16 cellular contexts compared by ENCODE assay signal in the genomic region with DNA sequence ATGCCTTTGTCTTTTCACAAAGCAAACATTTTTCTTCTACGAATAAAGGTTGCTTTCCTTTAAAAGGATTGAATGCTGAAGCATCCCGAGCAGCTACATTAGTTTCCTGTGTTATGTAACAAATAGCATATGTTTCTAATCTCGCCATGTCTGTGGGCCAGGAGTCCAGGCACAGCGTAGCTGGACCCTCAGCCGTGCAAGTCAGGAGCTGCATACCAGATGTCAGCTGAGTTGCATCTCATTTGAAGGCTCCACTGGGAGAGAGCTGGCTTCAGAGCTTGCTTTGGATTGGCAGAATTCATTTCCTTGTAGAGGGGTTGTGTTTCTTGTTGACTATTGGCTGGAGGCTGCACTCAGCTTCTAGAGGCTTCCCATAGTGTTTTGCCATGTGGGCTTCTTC. TPM values are rescaled to one million over a fixed set of nuclear protein-coding genes. Genes with fewer than 3 reads are reported as not detected.
DNase-seq lines count a peak whose midpoint lies in the region; ATAC-seq and TF ChIP-seq lines count a peak whose summit lies in the region.
"Had no signal": no experiment of that assay in that cellular context is flagged by ENCODE, and none has a peak within 500 bp of the region (broad histone marks: within the 10 kb centered on the region; RNA-seq: fewer than 3 reads in every experiment).

No MANE protein-coding gene starts in this region.

- intact Hi-C loops in vagina (cut with DNase I), result no loop called here

- H2AFZ ChIP-seq in SK-N-SH (ENCODE audit: low read depth) (no peak overlapping the region), osteoblast (ENCODE audit: low read length) (peak overlapping the region; percentile 82)

- no peak for TF ChIP-seq EP300 in SK-N-SH (IDR thresholded peaks at IDR 0.05; ENCODE audit: borderline replicate concordance in 1 of 2, low read depth in 1 of 2, low read length in 1 of 2)

- H3K27ac ChIP-seq in SK-N-SH (ENCODE audit: low read depth in 2 of 2, low read length in 1 of 2), result peak overlapping the region; percentile 37 to 78; a peak in 3 of 4 replicates
- no peak overlapping the region for H3K27ac ChIP-seq in osteoblast (ENCODE audit: low read depth, low read length)
- H3K27ac ChIP-seq in vagina, result no peak overlapping the region
- H3K27ac ChIP-seq: C4-2B had no signal

- H3K4me2 ChIP-seq in SK-N-SH, result no peak overlapping the region
- no peak overlapping the region for H3K4me2 ChIP-seq in osteoblast (ENCODE audit: insufficient read depth, low read length)

- H3K27me3 ChIP-seq in BJ (ENCODE audit: control insufficient read depth, insufficient read depth, low read length), result no peaks in the 10 kb centered on the region
- no peaks in the 10 kb centered on the region for H3K27me3 ChIP-seq in SK-N-SH (ENCODE audit: insufficient read depth)
- no peaks in the 10 kb centered on the region for H3K27me3 ChIP-seq in osteoblast (ENCODE audit: insufficient read depth, low read length)
- no peaks in the 10 kb centered on the region for H3K27me3 ChIP-seq in vagina
- H3K27me3 ChIP-seq: MG63 had no signal

- ATAC-seq in GM21723 (IDR thresholded peaks at IDR 0.05; ENCODE audit: unreplicated experiment), result no peak

- TF ChIP-seq POLR2A in vagina (IDR thresholded peaks at IDR 0.05), result no peak

- H3F3A ChIP-seq in SK-N-SH (replicated peaks; ENCODE audit: insufficient read depth), result no peaks in the 10 kb centered on the region

- no peak overlapping the region for H3K9ac ChIP-seq in SK-N-SH

- CTCF ChIA-PET in BJ (lab: Yijun Ruan, JAX), result interaction anchor here (0.6 to 1.8 kb wide), 7 partner anchors 12 to 565 kb away, joined by 3 to 8 read pairs (median 4); no protein-coding TSS in a partner anchor
- CTCF ChIA-PET in SK-N-SH (lab: Yijun Ruan, JAX), result interaction anchor here (0.6 to 0.8 kb wide), 2 partner anchors 255 to 400 kb away, joined by 3 read pairs; a partner anchor contains a TSS

- H3K9me2 ChIP-seq in SK-N-SH, result no peaks in the 10 kb centered on the region

- H3K79me2 ChIP-seq in SK-N-SH (ENCODE audit: insufficient read depth) (no peaks in the 10 kb centered on the region), osteoblast (ENCODE audit: insufficient read depth, low read length) (no peaks in the 10 kb centered on the region)

- DNase-seq in BJ (ENCODE audit: low read depth) (peak; percentile 83), SK-N-SH (peak; percentile 76), fibroblast of the aortic adventitia (ENCODE audit: low read depth) (peak; percentile 97), osteoblast (ENCODE audit: insufficient read length, low spot score, missing footprints) (no peak), HT-29 (ENCODE audit: low spot score) (no peak), vagina (ENCODE audit: extremely low spot score in 2 of 2) (no peak)
- no peak for DNase-seq in stimulated activated CD4-positive, alpha-beta T cell treated with anti-CD3 and anti-CD28 coated beads, Interleukin-4, amount 100 ng/mL, for 1 hour
- DNase-seq: amygdala, cortex of kidney, DMS79 treated with DMSO at 0.1 percent for 48 hours, erythroblast, MG63, NCI-H2029, posterior cingulate gyrus had no signal

- H4K20me1 ChIP-seq in SK-N-SH (ENCODE audit: insufficient read depth) (no peaks in the 10 kb centered on the region), osteoblast (ENCODE audit: insufficient read depth, low read length) (no peaks in the 10 kb centered on the region)

- no peak for TF ChIP-seq RAD21 in SK-N-SH (IDR thresholded peaks at IDR 0.05; ENCODE audit: low read length)

- 41% methylated on average over 5 of the region's 5 CpGs for WGBS in SK-N-SH (ENCODE audit: low lambda C conversion rate)

- peaks cover 11% of the 10 kb centered on the region for H3K9me3 ChIP-seq in SK-N-SH
- H3K9me3 ChIP-seq in osteoblast (ENCODE audit: low read depth, low read length), result no peaks in the 10 kb centered on the region
- no peaks in the 10 kb centered on the region for H3K9me3 ChIP-seq in vagina

- POLR2A ChIA-PET in BJ (lab: Charles Lee) (interaction anchor here (0.6 to 1.1 kb wide), 3 partner anchors 17 to 866 kb away, joined by 3 to 7 read pairs (median 4); no protein-coding TSS in a partner anchor), SK-N-SH (lab: Yijun Ruan, JAX) (interaction anchor here (1.5 kb wide), 1 partner anchor 16 kb away, joined by 9 read pairs; a partner anchor contains a TSS)

- H3K36me3 ChIP-seq in BJ (ENCODE audit: control insufficient read depth, insufficient read depth, low read length) (no peaks in the 10 kb centered on the region), SK-N-SH (replicated peaks in 1 of 2; ENCODE audit: control insufficient read depth in 1 of 2, insufficient read depth in 2 of 2, low read length in 1 of 2) (no peaks in the 10 kb centered on the region), osteoblast (ENCODE audit: insufficient read depth, low read length) (no peaks in the 10 kb centered on the region), vagina (no peaks in the 10 kb centered on the region)
- H3K36me3 ChIP-seq: MG63 had no signal

- TF ChIP-seq CTCF in BJ (IDR thresholded peaks at IDR 0.05; ENCODE audit: insufficient read depth, low read depth, low read length) (no peak), SK-N-SH (IDR thresholded peaks at IDR 0.05) (no peak), fibroblast of the aortic adventitia (IDR thresholded peaks at IDR 0.05; ENCODE audit: insufficient read depth, low read length) (no peak), osteoblast (IDR thresholded peaks at IDR 0.05; ENCODE audit: extremely low read depth, low read depth, low read length) (no peak), vagina (IDR thresholded peaks at IDR 0.05) (no peak)

- H3K4me3 ChIP-seq in BJ (ENCODE audit: low read depth, low read length), result no peak overlapping the region
- no peak overlapping the region for H3K4me3 ChIP-seq in SK-N-SH (ENCODE audit: low read depth in 2 of 2, low read length in 1 of 2)
- no peak overlapping the region for H3K4me3 ChIP-seq in fibroblast of the aortic adventitia (ENCODE audit: low read depth, low read length)
- H3K4me3 ChIP-seq in osteoblast (ENCODE audit: insufficient read depth, low read length), result no peak overlapping the region
- no peak overlapping the region for H3K4me3 ChIP-seq in vagina
- H3K4me3 ChIP-seq: MG63 had no signal

- H3K4me1 ChIP-seq in SK-N-SH (ENCODE audit: control insufficient read depth in 1 of 2, insufficient read depth in 2 of 2, low read depth in 1 of 2, low read length in 1 of 2), result peaks cover 4 to 12% of the 10 kb centered on the region in 2 experiments; a peak in 1 of 4 replicates
- H3K4me1 ChIP-seq in osteoblast (ENCODE audit: insufficient read depth, low read length), result peaks cover 9% of the 10 kb centered on the region
- peaks cover 16% of the 10 kb centered on the region for H3K4me1 ChIP-seq in vagina

TF ChIP-seq in SK-N-SH, 30 proteins besides CTCF, POLR2A, EP300 and RAD21:
- TF ChIP-seq, protein P1, sequence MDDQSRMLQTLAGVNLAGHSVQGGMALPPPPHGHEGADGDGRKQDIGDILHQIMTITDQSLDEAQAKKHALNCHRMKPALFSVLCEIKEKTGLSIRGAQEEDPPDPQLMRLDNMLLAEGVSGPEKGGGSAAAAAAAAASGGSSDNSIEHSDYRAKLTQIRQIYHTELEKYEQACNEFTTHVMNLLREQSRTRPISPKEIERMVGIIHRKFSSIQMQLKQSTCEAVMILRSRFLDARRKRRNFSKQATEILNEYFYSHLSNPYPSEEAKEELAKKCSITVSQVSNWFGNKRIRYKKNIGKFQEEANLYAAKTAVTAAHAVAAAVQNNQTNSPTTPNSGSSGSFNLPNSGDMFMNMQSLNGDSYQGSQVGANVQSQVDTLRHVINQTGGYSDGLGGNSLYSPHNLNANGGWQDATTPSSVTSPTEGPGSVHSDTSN (IDR thresholded peaks at IDR 0.05), result 0 out of 2 replicates have a peak, but pooled peaks have one; percentile 30
- TF ChIP-seq POLR2AphosphoS5 (IDR thresholded peaks at IDR 0.05; ENCODE audit: low read depth, low read length), result peak; percentile 56
- TF ChIP-seq, protein P2, sequence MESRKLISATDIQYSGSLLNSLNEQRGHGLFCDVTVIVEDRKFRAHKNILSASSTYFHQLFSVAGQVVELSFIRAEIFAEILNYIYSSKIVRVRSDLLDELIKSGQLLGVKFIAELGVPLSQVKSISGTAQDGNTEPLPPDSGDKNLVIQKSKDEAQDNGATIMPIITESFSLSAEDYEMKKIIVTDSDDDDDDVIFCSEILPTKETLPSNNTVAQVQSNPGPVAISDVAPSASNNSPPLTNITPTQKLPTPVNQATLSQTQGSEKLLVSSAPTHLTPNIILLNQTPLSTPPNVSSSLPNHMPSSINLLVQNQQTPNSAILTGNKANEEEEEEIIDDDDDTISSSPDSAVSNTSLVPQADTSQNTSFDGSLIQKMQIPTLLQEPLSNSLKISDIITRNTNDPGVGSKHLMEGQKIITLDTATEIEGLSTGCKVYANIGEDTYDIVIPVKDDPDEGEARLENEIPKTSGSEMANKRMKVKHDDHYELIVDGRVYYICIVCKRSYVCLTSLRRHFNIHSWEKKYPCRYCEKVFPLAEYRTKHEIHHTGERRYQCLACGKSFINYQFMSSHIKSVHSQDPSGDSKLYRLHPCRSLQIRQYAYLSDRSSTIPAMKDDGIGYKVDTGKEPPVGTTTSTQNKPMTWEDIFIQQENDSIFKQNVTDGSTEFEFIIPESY (IDR thresholded peaks at IDR 0.05; ENCODE audit: borderline replicate concordance, low read depth), result no peak
- no peak for TF ChIP-seq CHD2 (IDR thresholded peaks at IDR 0.05; ENCODE audit: low read length, partially characterized antibody)
- TF ChIP-seq, protein P3, sequence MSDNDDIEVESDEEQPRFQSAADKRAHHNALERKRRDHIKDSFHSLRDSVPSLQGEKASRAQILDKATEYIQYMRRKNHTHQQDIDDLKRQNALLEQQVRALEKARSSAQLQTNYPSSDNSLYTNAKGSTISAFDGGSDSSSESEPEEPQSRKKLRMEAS (IDR thresholded peaks at IDR 0.05; ENCODE audit: low read depth), result 0 out of 2 replicates have a peak, but pooled peaks have one; percentile 49
- TF ChIP-seq RCOR1 (IDR thresholded peaks at IDR 0.05; ENCODE audit: low read length), result peak; percentile 81
- no peak for TF ChIP-seq FOXM1 (IDR thresholded peaks at IDR 0.05; ENCODE audit: low read depth)
- TF ChIP-seq GATA2 (CRISPR knock-in tag; IDR thresholded peaks at IDR 0.05), result 0 out of 2 replicates have a peak, but pooled peaks have one; percentile 13
- peak; percentile 83 for TF ChIP-seq TCF12 (IDR thresholded peaks at IDR 0.05)
- no peak for TF ChIP-seq JUND (IDR thresholded peaks at IDR 0.05)
- no peak for TF ChIP-seq FOXJ3 (CRISPR knock-in tag; IDR thresholded peaks at IDR 0.05)
- no peak for TF ChIP-seq TEAD4 (IDR thresholded peaks at IDR 0.05; ENCODE audit: borderline replicate concordance, insufficient read depth)
- no peak for TF ChIP-seq NRF1 (IDR thresholded peaks at IDR 0.05; ENCODE audit: low read depth, low read length)

RNA-seq across cellular contexts. Expression of a gene that starts 16.0 kb away (rescaled TPM):
- polyA plus RNA-seq in BJ (2011; rRNA removed) (53.9 and 79.0 TPM in 2 replicates), SK-N-SH (2012; rRNA removed) (25.5 and 30.7 TPM in 2 replicates)
- polyA minus RNA-seq in BJ (2011; rRNA and poly(A)+ RNA removed), result 53.6 and 62.7 TPM in 2 replicates
- 38.4 and 38.5 TPM in 2 replicates for polyA plus RNA-seq in SK-N-SH (2012; cell fraction: cytosol; rRNA removed)
- polyA plus RNA-seq in SK-N-SH (2012; cell fraction: nucleus; rRNA removed), result 13.7 and 19.2 TPM in 2 replicates
- total RNA-seq in fibroblast of the aortic adventitia (ENCODE audit: low replicate concordance) (104 and 128 TPM in 2 replicates), osteoblast (83.2 and 88.7 TPM in 2 replicates), vagina (78.8 TPM)
- total RNA-seq in HT-29 (2014; rRNA removed; shearing (Covaris generic)), result 132 and 158 TPM in 2 replicates

Comparison
In these comparisons a context has a peak if more than half of its experiments do, and no peak if none do; other contexts are left out.
1. DNase-seq: peak in BJ (single experiment), SK-N-SH (single experiment) and fibroblast of the aortic adventitia (single experiment); none in osteoblast (single experiment), HT-29 (single experiment), vagina (0 of 2) and stimulated activated CD4-positive, alpha-beta T cell treated with anti-CD3 and anti-CD28 coated beads, Interleukin-4, amount 100 ng/mL, for 1 hour (single experiment).
2. H3K27ac ChIP-seq: peak in SK-N-SH (2 of 2); none in osteoblast (single experiment) and vagina (single experiment).